ENCODE assay signal across 11 cellular contexts in the genomic region with DNA sequence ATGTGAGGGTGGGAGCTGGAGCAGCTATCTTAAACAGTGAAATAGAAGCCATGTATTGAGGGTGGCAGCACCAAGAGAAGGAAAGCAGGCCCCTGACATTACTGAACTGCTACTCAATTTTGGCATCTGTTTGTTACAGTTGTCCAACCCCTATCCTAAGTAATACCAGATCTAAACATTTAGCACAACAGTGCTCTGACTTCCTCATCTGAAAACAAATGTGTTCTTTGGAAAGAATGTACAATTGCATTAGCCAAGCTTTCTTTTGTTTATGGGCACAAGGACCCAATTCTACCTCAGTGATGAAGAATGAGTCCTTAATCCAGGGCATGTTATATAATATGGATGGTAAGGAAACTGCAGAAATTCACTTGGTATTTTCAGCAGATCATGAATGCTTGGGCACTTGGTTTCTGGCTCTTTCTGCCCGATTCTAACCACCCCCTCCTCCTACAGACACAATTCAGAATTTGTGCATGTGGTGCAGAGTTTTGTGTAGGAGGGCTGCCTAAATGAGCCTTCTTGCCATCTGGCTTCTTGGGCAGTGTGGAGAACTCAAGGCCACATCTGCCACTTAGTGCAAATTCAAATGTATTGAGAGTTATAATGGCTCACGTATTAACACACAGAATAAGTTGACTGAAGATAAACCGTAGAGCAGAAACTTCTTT. TPM values are rescaled to one million over a fixed set of nuclear protein-coding genes. Genes with fewer than 3 reads are reported as not detected.
DNase-seq lines count a peak whose midpoint lies in the region; ATAC-seq and TF ChIP-seq lines count a peak whose summit lies in the region.
"Had no signal": no experiment of that assay in that cellular context is flagged by ENCODE, and none has a peak within 500 bp of the region (broad histone marks: within the 10 kb centered on the region; RNA-seq: fewer than 3 reads in every experiment).

No MANE protein-coding gene starts in this region.

- H3K27me3 ChIP-seq in cardiac muscle cell (no peaks in the 10 kb centered on the region), mucosa of rectum (ENCODE audit: control insufficient read depth in 2 of 2, insufficient read depth in 2 of 2, low read length in 2 of 2) (no peaks in the 10 kb centered on the region), upper lobe of left lung (no peaks in the 10 kb centered on the region)

- no peak for DNase-seq in cardiac muscle cell (ENCODE audit: low read depth in 1 of 2, low spot score in 1 of 2)
- DNase-seq in Right ventricle myocardium inferior (ENCODE audit: missing footprints) = no peak
- DNase-seq in caudate nucleus (lab: John Stamatoyannopoulos, UW) = peak in 1 of 61 donors; percentile 24
- no peak for DNase-seq in upper lobe of left lung
- no peak for DNase-seq in stimulated activated CD4-positive, alpha-beta T cell treated with anti-CD3 and anti-CD28 coated beads, Interleukin-12 subunit alpha, Interleukin-12 subunit beta, amount 100 ng/mL, for 4 hours
- DNase-seq in NCI-H146 treated with DMSO at 0.1 percent for 48 hours (lab: John Stamatoyannopoulos, UW; ENCODE audit: unreplicated experiment) = no peak
- DNase-seq: activated CD4-positive, alpha-beta T cell treated with anti-CD3 and anti-CD28 coated beads for 4 hours; NCI-H2029; stimulated activated CD4-positive, alpha-beta T cell treated with anti-CD3 and anti-CD28 coated beads, Interleukin-4, amount 100 ng/mL, for 1 hour had no signal

- H3K36me3 ChIP-seq in cardiac muscle cell (no peaks in the 10 kb centered on the region), mucosa of rectum (ENCODE audit: control insufficient read depth in 2 of 2, insufficient read depth in 2 of 2, low read length in 2 of 2) (no peaks in the 10 kb centered on the region), upper lobe of left lung (no peaks in the 10 kb centered on the region)

- no peak for TF ChIP-seq POLR2A in upper lobe of left lung (IDR thresholded peaks at IDR 0.05)

- TF ChIP-seq CTCF in cardiac muscle cell (IDR thresholded peaks at IDR 0.05; ENCODE audit: low read depth, low read length) (no peak), upper lobe of left lung (IDR thresholded peaks at IDR 0.05) (no peak)

- H3K27ac ChIP-seq in cardiac muscle cell (peak overlapping the region; percentile 46), caudate nucleus (ENCODE audit: low read depth, low read length) (peak overlapping the region; percentile 60), mucosa of rectum (ENCODE audit: low read depth in 2 of 2, low read length in 2 of 2) (peak overlapping the region; percentile 64 to 76), upper lobe of left lung (peak overlapping the region; percentile 64 to 97 (median 81))

- peak overlapping the region in 1 of 2 donors; percentile 36 for H3K9ac ChIP-seq in mucosa of rectum (ENCODE audit: low read depth in 1 of 2, low read length in 2 of 2)

- no peak for TF ChIP-seq EP300 in upper lobe of left lung (IDR thresholded peaks at IDR 0.05)

- H3K4me3 ChIP-seq in cardiac muscle cell = no peak overlapping the region
- no peak overlapping the region for H3K4me3 ChIP-seq in mucosa of rectum (ENCODE audit: low read length in 2 of 2)
- peak overlapping the region in 1 of 4 donors; percentile 1 for H3K4me3 ChIP-seq in upper lobe of left lung

- no peak for ATAC-seq in Right ventricle myocardium inferior
- ATAC-seq in upper lobe of left lung (ENCODE audit: low FRiP score in 2 of 2) = no peak
- ATAC-seq in HG02763 (IDR thresholded peaks at IDR 0.05; ENCODE audit: unreplicated experiment) = no peak

- 43 to 60% methylated on average over 3 of the region's 3 CpGs for WGBS in upper lobe of left lung, 2 donors

- peaks cover 22% of the 10 kb centered on the region for H3K4me1 ChIP-seq in cardiac muscle cell (ENCODE audit: low read depth)
- peaks cover 68 to 84% of the 10 kb centered on the region in 2 donors for H3K4me1 ChIP-seq in mucosa of rectum (ENCODE audit: control insufficient read depth in 2 of 2, insufficient read depth in 2 of 2, low read length in 2 of 2)
- H3K4me1 ChIP-seq in upper lobe of left lung = peaks cover 44 to 73% (median 55%) of the 10 kb centered on the region in 4 donors

- H3K9me3 ChIP-seq in cardiac muscle cell (ENCODE audit: low read depth) (no peaks in the 10 kb centered on the region), mucosa of rectum (ENCODE audit: control insufficient read depth in 2 of 2, low read length in 2 of 2) (no peaks in the 10 kb centered on the region), upper lobe of left lung (no peaks in the 10 kb centered on the region)

- intact Hi-C loops in Right ventricle myocardium inferior (cut with DNase I) = loop anchor here (5.0 kb wide), 2 partner anchors 55 to 455 kb away; no protein-coding TSS in a partner anchor

RNA-seq across cellular contexts. Expression of a gene that starts 36.9 kb away (rescaled TPM):
- 59.1 and 78.4 TPM in 2 replicates for total RNA-seq in cardiac muscle cell
- 131 and 152 TPM in 2 replicates for polyA plus RNA-seq in cardiac muscle cell
- total RNA-seq in Right ventricle myocardium inferior = 35.1 TPM
- 100 to 1,000 TPM in 3 of 6 donors, 10 to 100 TPM in 3; 77.3 to 182 (median 105) TPM for total RNA-seq in upper lobe of left lung
